ENCODE assay signal across 10 cellular contexts in the genomic region with DNA sequence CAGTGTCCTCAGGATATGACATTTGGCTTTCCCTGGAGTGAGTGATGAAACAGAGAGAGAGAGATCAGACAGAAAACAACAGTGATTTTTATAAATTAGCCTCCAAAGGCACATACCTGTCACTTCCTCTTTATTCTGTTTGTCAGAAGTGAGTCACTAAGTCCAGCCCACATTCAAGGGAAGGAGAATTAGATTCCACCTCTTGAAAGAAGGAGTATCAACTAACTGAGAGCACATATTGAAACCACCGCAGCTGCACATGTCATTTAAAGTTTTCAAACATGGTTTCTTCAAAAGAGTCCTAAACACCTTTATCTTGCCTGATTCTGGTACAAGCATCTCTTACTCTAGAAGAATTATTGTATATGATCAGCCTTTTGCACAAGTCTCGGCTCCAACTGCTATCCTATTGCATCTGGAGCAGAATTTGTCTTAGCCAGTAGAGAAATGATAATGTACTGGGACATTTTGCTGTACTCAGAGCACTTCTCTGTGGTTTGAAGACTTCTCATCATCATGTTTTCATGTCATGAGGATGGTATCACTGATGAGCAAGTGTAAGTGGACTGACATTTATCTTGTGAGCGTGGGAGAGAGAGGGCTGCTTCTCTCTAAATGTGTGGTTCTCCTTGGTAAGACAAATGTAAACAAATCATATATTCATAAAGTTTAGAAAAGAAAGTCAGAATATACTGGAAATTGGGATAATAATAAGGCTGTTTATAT.
DNase-seq lines count a peak whose midpoint lies in the region; ATAC-seq and TF ChIP-seq lines count a peak whose summit lies in the region.
"Had no signal": no experiment of that assay in that cellular context is flagged by ENCODE, and none has a peak within 500 bp of the region (broad histone marks: within the 10 kb centered on the region; RNA-seq: fewer than 3 reads in every experiment).

No MANE protein-coding gene starts in this region.

- no peak for DNase-seq in CD8-positive, alpha-beta T cell
- peak; percentile 58 for DNase-seq in activated CD8-positive, alpha-beta T cell treated with anti-CD3 and anti-CD28 coated beads for 36 hours
- DNase-seq in right atrium auricular region (ENCODE audit: low spot score) (no peak), GM03348 (ENCODE audit: low spot score) (no peak), SIG-M5 treated with dmso at 0.1 percent for 504 hours (lab: John Stamatoyannopoulos, UW; ENCODE audit: unreplicated experiment) (no peak), NCI-H345 (lab: John Stamatoyannopoulos, UW) (no peak)
- DNase-seq: DMS 273 treated with DMSO at 0.1 percent for 48 hours, NCI-H82 had no signal

- H3K36me3 ChIP-seq in CD8-positive, alpha-beta T cell (ENCODE audit: insufficient read depth, low read length) = no peaks in the 10 kb centered on the region
- no peaks in the 10 kb centered on the region for H3K36me3 ChIP-seq in right atrium auricular region

- no peak overlapping the region for H3K4me3 Mint-ChIP-seq in CD8-positive, alpha-beta T cell
- H3K4me3 Mint-ChIP-seq in activated CD8-positive, alpha-beta T cell treated with anti-CD3 and anti-CD28 coated beads for 36 hours = peak overlapping the region; percentile 62

- peaks cover 4% of the 10 kb centered on the region for H3K4me1 ChIP-seq in CD8-positive, alpha-beta T cell (ENCODE audit: insufficient read depth, low read length)
- no peaks in the 10 kb centered on the region for H3K4me1 ChIP-seq in right atrium auricular region

- no peaks in the 10 kb centered on the region for H3K9me3 ChIP-seq in CD8-positive, alpha-beta T cell (ENCODE audit: low read length)
- H3K9me3 ChIP-seq in right atrium auricular region = no peaks in the 10 kb centered on the region

- intact Hi-C loops in CD8-positive, alpha-beta T cell (cut with DNase I, micrococcal nuclease) = no loop called here
- intact Hi-C loops in activated CD8-positive, alpha-beta T cell treated with anti-CD3 and anti-CD28 coated beads for 36 hours (cut with micrococcal nuclease) = loop anchor here (5.0 kb wide), 2 partner anchors 64 to 174 kb away; no protein-coding TSS in a partner anchor

- H3K27me3 Mint-ChIP-seq in CD8-positive, alpha-beta T cell (ENCODE audit: low read depth) = no peaks in the 10 kb centered on the region
- H3K27me3 Mint-ChIP-seq in activated CD8-positive, alpha-beta T cell treated with anti-CD3 and anti-CD28 coated beads for 36 hours = no peaks in the 10 kb centered on the region

- H3K27ac Mint-ChIP-seq in CD8-positive, alpha-beta T cell = peak overlapping the region; percentile 11
- H3K27ac Mint-ChIP-seq in activated CD8-positive, alpha-beta T cell treated with anti-CD3 and anti-CD28 coated beads for 36 hours = peak overlapping the region; percentile 99

- H3K27me3 ChIP-seq in CD8-positive, alpha-beta T cell (ENCODE audit: insufficient read depth, low read length) = no peaks in the 10 kb centered on the region
- no peaks in the 10 kb centered on the region for H3K27me3 ChIP-seq in right atrium auricular region

- no peak overlapping the region for H3K4me3 ChIP-seq in CD8-positive, alpha-beta T cell (ENCODE audit: low read depth, low read length)
- H3K4me3 ChIP-seq in right atrium auricular region = no peak overlapping the region

- POLR2A ChIA-PET in CD8-positive, alpha-beta T cell (lab: Charles Lee) = interaction anchor here (0.6 kb wide), 1 partner anchor 124 kb away, joined by 3 read pairs; no protein-coding TSS in a partner anchor
- POLR2A ChIA-PET in activated CD8-positive, alpha-beta T cell treated with anti-CD3 and anti-CD28 coated beads for 36 hours (lab: Charles Lee) = no interaction called here

- CTCF ChIA-PET in CD8-positive, alpha-beta T cell (lab: Charles Lee) = no interaction called here
- CTCF ChIA-PET in activated CD8-positive, alpha-beta T cell treated with anti-CD3 and anti-CD28 coated beads for 36 hours (lab: Charles Lee) = no interaction called here

- ATAC-seq in CD8-positive, alpha-beta T cell = no peak
- ATAC-seq in GM19324 (IDR thresholded peaks at IDR 0.05; ENCODE audit: low FRiP score, unreplicated experiment) (peak; percentile 41), HG03097 (IDR thresholded peaks at IDR 0.05; ENCODE audit: low FRiP score, unreplicated experiment) (peak; percentile 43)
- peak; percentile 86 for ATAC-seq in activated CD8-positive, alpha-beta T cell treated with anti-CD3 and anti-CD28 coated beads for 36 hours

- no peak for TF ChIP-seq CTCF in CD8-positive, alpha-beta T cell (IDR thresholded peaks at IDR 0.05)
- no peak for TF ChIP-seq CTCF in activated CD8-positive, alpha-beta T cell treated with anti-CD3 and anti-CD28 coated beads for 36 hours (IDR thresholded peaks at IDR 0.05)
- TF ChIP-seq CTCF in right atrium auricular region (IDR thresholded peaks at IDR 0.05) = no peak

- no peaks in the 10 kb centered on the region for H3K9me3 Mint-ChIP-seq in CD8-positive, alpha-beta T cell
- H3K9me3 Mint-ChIP-seq in activated CD8-positive, alpha-beta T cell treated with anti-CD3 and anti-CD28 coated beads for 36 hours = peaks cover 10% of the 10 kb centered on the region

- H3K36me3 Mint-ChIP-seq in CD8-positive, alpha-beta T cell = no peaks in the 10 kb centered on the region
- peaks cover 21% of the 10 kb centered on the region for H3K36me3 Mint-ChIP-seq in activated CD8-positive, alpha-beta T cell treated with anti-CD3 and anti-CD28 coated beads for 36 hours (ENCODE audit: low read depth)

- no peak overlapping the region for H3K27ac ChIP-seq in CD8-positive, alpha-beta T cell (ENCODE audit: low read depth, low read length)
- H3K27ac ChIP-seq in right atrium auricular region = no peak overlapping the region

- H3K4me1 Mint-ChIP-seq in CD8-positive, alpha-beta T cell (ENCODE audit: low read depth) = peaks cover 19% of the 10 kb centered on the region
- peaks cover 64% of the 10 kb centered on the region for H3K4me1 Mint-ChIP-seq in activated CD8-positive, alpha-beta T cell treated with anti-CD3 and anti-CD28 coated beads for 36 hours (ENCODE audit: low read depth)
